Comparison of ENCODE assay signal across 2 cellular contexts in the genomic region with DNA sequence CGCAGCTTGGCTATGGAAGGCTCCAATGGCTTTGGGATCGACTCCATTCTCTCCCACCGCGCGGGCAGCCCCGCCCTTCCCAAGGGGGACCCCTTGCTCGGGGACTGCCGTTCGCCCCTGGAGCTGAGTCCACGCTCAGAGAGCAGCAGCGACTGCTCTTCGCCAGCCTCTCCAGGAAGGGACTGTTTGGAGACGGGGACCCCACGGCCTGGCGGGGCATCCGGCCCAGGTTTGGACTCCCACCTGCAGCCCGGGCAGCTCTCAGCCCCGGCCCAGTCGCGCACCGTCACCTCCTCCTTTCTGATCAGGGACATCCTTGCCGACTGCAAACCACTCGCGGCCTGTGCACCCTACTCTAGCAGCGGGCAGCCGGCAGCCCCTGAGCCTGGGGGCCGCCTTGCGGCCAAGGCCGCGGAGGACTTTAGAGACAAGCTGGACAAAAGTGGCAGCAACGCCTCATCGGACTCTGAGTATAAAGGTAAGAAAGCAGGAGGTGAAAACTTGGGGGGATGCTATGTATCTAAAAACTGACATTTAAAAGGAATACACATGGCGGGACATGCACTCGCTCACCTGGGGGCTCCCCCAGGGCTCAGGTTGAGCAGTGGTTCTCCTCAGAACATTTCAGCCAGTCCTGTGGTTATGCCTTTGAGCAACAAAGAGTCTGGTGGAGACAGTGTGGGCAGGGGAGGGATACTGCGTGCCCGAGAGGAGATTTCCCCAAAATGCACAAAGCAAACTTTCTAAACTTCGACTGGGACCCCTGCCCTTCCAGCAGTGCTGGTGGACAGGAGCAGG.
TF ChIP-seq lines count a peak whose summit lies in the region.

No MANE protein-coding gene starts in this region.

TF ChIP-seq in SK-N-SH, 30 proteins besides CTCF, POLR2A, EP300 and RAD21 (continued from another document):
- TF ChIP-seq, protein P1, sequence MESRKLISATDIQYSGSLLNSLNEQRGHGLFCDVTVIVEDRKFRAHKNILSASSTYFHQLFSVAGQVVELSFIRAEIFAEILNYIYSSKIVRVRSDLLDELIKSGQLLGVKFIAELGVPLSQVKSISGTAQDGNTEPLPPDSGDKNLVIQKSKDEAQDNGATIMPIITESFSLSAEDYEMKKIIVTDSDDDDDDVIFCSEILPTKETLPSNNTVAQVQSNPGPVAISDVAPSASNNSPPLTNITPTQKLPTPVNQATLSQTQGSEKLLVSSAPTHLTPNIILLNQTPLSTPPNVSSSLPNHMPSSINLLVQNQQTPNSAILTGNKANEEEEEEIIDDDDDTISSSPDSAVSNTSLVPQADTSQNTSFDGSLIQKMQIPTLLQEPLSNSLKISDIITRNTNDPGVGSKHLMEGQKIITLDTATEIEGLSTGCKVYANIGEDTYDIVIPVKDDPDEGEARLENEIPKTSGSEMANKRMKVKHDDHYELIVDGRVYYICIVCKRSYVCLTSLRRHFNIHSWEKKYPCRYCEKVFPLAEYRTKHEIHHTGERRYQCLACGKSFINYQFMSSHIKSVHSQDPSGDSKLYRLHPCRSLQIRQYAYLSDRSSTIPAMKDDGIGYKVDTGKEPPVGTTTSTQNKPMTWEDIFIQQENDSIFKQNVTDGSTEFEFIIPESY (IDR thresholded peaks at IDR 0.05; ENCODE audit: borderline replicate concordance, low read depth) = no peak
- TF ChIP-seq NFIC (IDR thresholded peaks at IDR 0.05; ENCODE audit: borderline replicate concordance) (no peak), FOXM1 (IDR thresholded peaks at IDR 0.05; ENCODE audit: low read depth) (no peak), FOXJ3 (CRISPR knock-in tag; IDR thresholded peaks at IDR 0.05) (no peak), POLR2AphosphoS5 (IDR thresholded peaks at IDR 0.05; ENCODE audit: low read depth, low read length) (no peak), YY1 (IDR thresholded peaks at IDR 0.05; ENCODE audit: low read depth) (no peak), ELF1 (IDR thresholded peaks at IDR 0.05) (no peak)

TF ChIP-seq in SK-N-SH treated with all-trans-retinoic acid at 6 μM for 48 hours, 23 proteins besides CTCF, POLR2A, EP300 and RAD21 (continued from another document):
- TF ChIP-seq, protein P2, sequence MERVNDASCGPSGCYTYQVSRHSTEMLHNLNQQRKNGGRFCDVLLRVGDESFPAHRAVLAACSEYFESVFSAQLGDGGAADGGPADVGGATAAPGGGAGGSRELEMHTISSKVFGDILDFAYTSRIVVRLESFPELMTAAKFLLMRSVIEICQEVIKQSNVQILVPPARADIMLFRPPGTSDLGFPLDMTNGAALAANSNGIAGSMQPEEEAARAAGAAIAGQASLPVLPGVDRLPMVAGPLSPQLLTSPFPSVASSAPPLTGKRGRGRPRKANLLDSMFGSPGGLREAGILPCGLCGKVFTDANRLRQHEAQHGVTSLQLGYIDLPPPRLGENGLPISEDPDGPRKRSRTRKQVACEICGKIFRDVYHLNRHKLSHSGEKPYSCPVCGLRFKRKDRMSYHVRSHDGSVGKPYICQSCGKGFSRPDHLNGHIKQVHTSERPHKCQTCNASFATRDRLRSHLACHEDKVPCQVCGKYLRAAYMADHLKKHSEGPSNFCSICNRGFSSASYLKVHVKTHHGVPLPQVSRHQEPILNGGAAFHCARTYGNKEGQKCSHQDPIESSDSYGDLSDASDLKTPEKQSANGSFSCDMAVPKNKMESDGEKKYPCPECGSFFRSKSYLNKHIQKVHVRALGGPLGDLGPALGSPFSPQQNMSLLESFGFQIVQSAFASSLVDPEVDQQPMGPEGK (CRISPR knock-in tag; IDR thresholded peaks at IDR 0.05; ENCODE audit: borderline replicate concordance) = no peak
- TF ChIP-seq ZC3H10 (CRISPR knock-in tag; IDR thresholded peaks at IDR 0.05) (no peak), ZNF565 (CRISPR knock-in tag; conservative IDR thresholded peaks at IDR 0.05; ENCODE audit: low read depth) (no peak), CSDC2 (CRISPR knock-in tag; IDR thresholded peaks at IDR 0.05) (no peak), RARB (CRISPR knock-in tag; IDR thresholded peaks at IDR 0.05) (no peak), ZFP30 (CRISPR knock-in tag; IDR thresholded peaks at IDR 0.05) (no peak), PPARA (CRISPR knock-in tag; IDR thresholded peaks at IDR 0.05; ENCODE audit: borderline replicate concordance) (no peak), SNAI2 (CRISPR knock-in tag; IDR thresholded peaks at IDR 0.05) (no peak)
